In genomic region chr16:18969050-18969854, GRCh38 we compare ENCODE assay signal across 8 cellular contexts. TPM values are rescaled to one million over a fixed set of nuclear protein-coding genes. Genes with fewer than 3 reads are reported as not detected.
DNase-seq lines count a peak whose midpoint lies in the region; ATAC-seq lines count a peak whose summit lies in the region.

No MANE protein-coding gene starts in this region.

- H3K27ac Mint-ChIP-seq in CD8-positive, alpha-beta memory T cell: no peak overlapping the region

- no peaks in the 10 kb centered on the region for H3K9me3 Mint-ChIP-seq in CD8-positive, alpha-beta memory T cell

- CTCF ChIA-PET in CD8-positive, alpha-beta memory T cell (lab: Charles Lee): interaction anchor here (0.7 to 1.3 kb wide), 3 partner anchors 12 to 26 kb away, joined by 3 to 4 read pairs (median 3); no protein-coding TSS in a partner anchor

- peaks cover 3 to 4% of the 10 kb centered on the region in 2 donors for H3K27me3 Mint-ChIP-seq in CD8-positive, alpha-beta memory T cell

- H3K4me1 ChIP-seq in CD8-positive, alpha-beta memory T cell (ENCODE audit: insufficient read depth, low read length): no peaks in the 10 kb centered on the region
- peaks cover 0 to 3% of the 10 kb centered on the region in 2 donors for H3K4me1 ChIP-seq in mucosa of rectum (ENCODE audit: control insufficient read depth in 2 of 2, insufficient read depth in 2 of 2, low read length in 2 of 2)

- H3K9me3 ChIP-seq in CD8-positive, alpha-beta memory T cell (ENCODE audit: low read length): no peaks in the 10 kb centered on the region
- H3K9me3 ChIP-seq in mucosa of rectum (ENCODE audit: control insufficient read depth in 2 of 2, low read length in 2 of 2): no peaks in the 10 kb centered on the region

- H3K27me3 ChIP-seq in CD8-positive, alpha-beta memory T cell (ENCODE audit: insufficient read depth, low read length, poor library complexity, severe bottlenecking): no peaks in the 10 kb centered on the region
- H3K27me3 ChIP-seq in mucosa of rectum (ENCODE audit: control insufficient read depth in 2 of 2, insufficient read depth in 2 of 2, low read length in 2 of 2): no peaks in the 10 kb centered on the region

- no peak overlapping the region for H3K27ac ChIP-seq in CD8-positive, alpha-beta memory T cell (ENCODE audit: low read depth, low read length)
- no peak overlapping the region for H3K27ac ChIP-seq in mucosa of rectum (ENCODE audit: low read depth in 2 of 2, low read length in 2 of 2)

- no peak overlapping the region for H3K4me3 ChIP-seq in CD8-positive, alpha-beta memory T cell (ENCODE audit: low read length)
- peak overlapping the region; percentile 49 for H3K4me3 ChIP-seq in mucosa of rectum (ENCODE audit: low read length in 2 of 2)

- peaks cover 0 to 6% (median 0%) of the 10 kb centered on the region in 3 donors for H3K4me1 Mint-ChIP-seq in CD8-positive, alpha-beta memory T cell

- ATAC-seq in GM19463 (IDR thresholded peaks at IDR 0.05; ENCODE audit: unreplicated experiment): no peak

- no peak overlapping the region for H3K9ac ChIP-seq in mucosa of rectum (ENCODE audit: low read depth in 1 of 2, low read length in 2 of 2)

- DNase-seq in CD8-positive, alpha-beta memory T cell: peak; percentile 54 to 82 (median 65)
- DNase-seq in HT1080 (ENCODE audit: low read depth) (peak; percentile 69), NOMO-1 (lab: John Stamatoyannopoulos, UW; ENCODE audit: unreplicated experiment in 2 of 2) (peak; percentile 40 to 56), epidermal melanocyte (ENCODE audit: insufficient read length, low spot score) (peak; percentile 86)
- peak; percentile 82 for DNase-seq in activated CD8-positive, alpha-beta memory T cell treated with anti-CD3 and anti-CD28 coated beads, Interleukin-2, amount 50 U/mL, for 4 hours
- DNase-seq in stimulated activated CD8-positive, alpha-beta memory T cell treated with anti-CD3 and anti-CD28 coated beads, Interleukin-4, amount 100 ng/mL, for 1 hour (ENCODE audit: low read depth in 2 of 2, low spot score in 1 of 2): peak; percentile 60 to 61

- peak overlapping the region in 3 of 7 donors; percentile 7 to 70 (median 9) for H3K4me3 Mint-ChIP-seq in CD8-positive, alpha-beta memory T cell

- no peaks in the 10 kb centered on the region for H3K36me3 ChIP-seq in CD8-positive, alpha-beta memory T cell (ENCODE audit: insufficient read depth, low read length)
- H3K36me3 ChIP-seq in mucosa of rectum (ENCODE audit: control insufficient read depth in 2 of 2, insufficient read depth in 2 of 2, low read length in 2 of 2): no peaks in the 10 kb centered on the region

- no peaks in the 10 kb centered on the region for H3K36me3 Mint-ChIP-seq in CD8-positive, alpha-beta memory T cell

- POLR2A ChIA-PET in CD8-positive, alpha-beta memory T cell (lab: Charles Lee): no interaction called here

RNA-seq across cellular contexts. Expression of gene TMC7, which starts 14.5 kb away (rescaled TPM):
- total RNA-seq in CD8-positive, alpha-beta memory T cell: not detected
- not detected for polyA plus RNA-seq in CD8-positive, alpha-beta memory T cell
- 12.5 TPM in 2 replicates for total RNA-seq in HT1080 (2014; rRNA removed; shearing (Covaris generic))
- 14.0 and 15.7 TPM in 2 replicates for polyA plus RNA-seq in HT1080 (2015; cell fraction: cytosol; rRNA removed)
- 34.4 and 36.3 TPM in 2 replicates for polyA plus RNA-seq in HT1080 (2015; cell fraction: nucleus; rRNA removed)

RNA-seq across cellular contexts. Expression of gene SMG1, which starts 43.0 kb away (rescaled TPM):
- 10 to 100 TPM; 90.9 to 98.2 TPM for total RNA-seq in CD8-positive, alpha-beta memory T cell
- polyA plus RNA-seq in CD8-positive, alpha-beta memory T cell: 17.8 TPM
- 17.4 and 17.7 TPM in 2 replicates for total RNA-seq in HT1080 (2014; rRNA removed; shearing (Covaris generic))
- 10.3 and 15.8 TPM in 2 replicates for polyA plus RNA-seq in HT1080 (2015; cell fraction: cytosol; rRNA removed)
- 48.2 and 50.5 TPM in 2 replicates for polyA plus RNA-seq in HT1080 (2015; cell fraction: nucleus; rRNA removed)

Comparison
In these comparisons a context has a peak if more than half of its experiments do, and no peak if none do; other contexts are left out.
1. RNA of gene TMC7, which starts 14.5 kb away (total RNA-seq): 12.5 TPM in HT1080; not detected in CD8-positive, alpha-beta memory T cell; every median in the first group is over 10 times any median in the second.
2. Peak in every context shown above with its lines, with median percentiles within 50 percentile points of each other: DNase-seq.